In the genomic region with DNA sequence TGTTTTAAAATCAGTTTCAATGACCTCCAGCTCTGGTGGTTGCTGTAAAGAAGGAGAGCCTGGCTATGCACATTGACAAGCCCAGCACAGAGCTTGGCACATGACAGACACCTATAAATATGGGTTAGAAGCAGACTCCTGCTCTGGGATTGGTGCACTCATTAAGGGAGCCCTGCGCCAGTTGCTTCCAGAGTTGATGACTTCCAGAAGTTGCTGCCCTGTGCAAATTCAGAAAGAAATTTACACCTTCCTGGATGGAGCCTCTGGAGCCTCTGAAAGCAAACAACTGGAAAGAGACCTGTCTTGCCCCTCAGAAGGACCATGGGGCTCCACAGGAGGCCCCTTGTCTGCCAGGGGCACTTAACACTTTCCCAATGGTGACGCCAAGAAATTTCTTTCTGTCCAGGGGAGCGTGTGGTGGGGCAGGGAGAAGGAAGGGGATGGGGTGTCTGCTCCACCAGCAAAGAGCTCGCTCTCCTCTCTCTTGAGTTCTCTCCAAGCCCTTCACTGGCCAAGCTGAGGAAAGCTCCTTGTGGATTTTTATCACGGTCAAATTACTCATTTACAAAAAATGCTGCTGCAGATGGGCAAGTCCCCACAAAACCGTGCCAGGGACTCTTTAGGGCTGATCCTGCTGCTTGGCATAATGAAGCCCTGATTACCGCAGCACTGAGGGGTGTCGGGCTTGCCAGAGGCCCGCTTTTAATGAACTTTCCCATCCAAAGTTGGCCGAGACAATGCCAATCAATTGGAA, we compare ENCODE assay signal across 14 cellular contexts.
A peak's percentile ranks its signal among the peaks of the same experiment; 100 is the strongest.
DNase-seq lines count a peak whose midpoint lies in the region; ATAC-seq and TF ChIP-seq lines count a peak whose summit lies in the region.
"Had no signal": no experiment of that assay in that cellular context is flagged by ENCODE, and none has a peak within 500 bp of the region (broad histone marks: within the 10 kb centered on the region; RNA-seq: fewer than 3 reads in every experiment).

No MANE protein-coding gene starts in this region.

- no peaks in the 10 kb centered on the region for H3K27me3 ChIP-seq in mammary epithelial cell (ENCODE audit: insufficient read depth, low read length)

- BruUV-seq in mammary epithelial cell (replicated peaks; lab: Mats Ljungman, UMichigan) = no TSS peak

- ATAC-seq in mucosa of descending colon (no peak), GM21723 (IDR thresholded peaks at IDR 0.05; ENCODE audit: unreplicated experiment) (no peak)
- ATAC-seq: activated CD8-positive, alpha-beta T cell treated with anti-CD3 and anti-CD28 coated beads, Interleukin-2, amount 10 ng/mL, durations not matched to agents 7 days and 5 days; effector memory CD8-positive, alpha-beta T cell; HepG2 had no signal

- intact Hi-C loops in mammary epithelial cell (cut with micrococcal nuclease) (no loop called here), mucosa of descending colon (cut with DNase I, micrococcal nuclease) (no loop called here)

- H3K36me3 ChIP-seq in mammary epithelial cell (ENCODE audit: insufficient read depth, low read length) (no peaks in the 10 kb centered on the region), mucosa of descending colon (ENCODE audit: low read depth) (no peaks in the 10 kb centered on the region)

- no peak overlapping the region for H3K9ac ChIP-seq in mammary epithelial cell (ENCODE audit: insufficient read depth, low read length)

- peak overlapping the region; percentile 66 for H2AFZ ChIP-seq in mammary epithelial cell (ENCODE audit: low read depth, low read length)

- H3K9me3 ChIP-seq in mammary epithelial cell (replicated peaks; ENCODE audit: insufficient read depth, low read length) (no peaks in the 10 kb centered on the region), mucosa of descending colon (no peaks in the 10 kb centered on the region)

- H3K4me2 ChIP-seq in mammary epithelial cell (ENCODE audit: insufficient read depth, low read depth, low read length) = peak overlapping the region; percentile 32

- dilution Hi-C loops in mammary epithelial cell (cut with HindIII; ENCODE audit: low sequenced_read_pairs) = no loop called here

- no peak overlapping the region for H3K27ac ChIP-seq in mammary epithelial cell (ENCODE audit: insufficient read depth, low read depth, low read length)

- H3K4me1 ChIP-seq in mammary epithelial cell (ENCODE audit: insufficient read depth, low read length) (peaks cover 24% of the 10 kb centered on the region), mucosa of descending colon (ENCODE audit: low read depth) (no peaks in the 10 kb centered on the region)

- H3K79me2 ChIP-seq in mammary epithelial cell (ENCODE audit: insufficient read depth, low read length) = no peaks in the 10 kb centered on the region

- H4K20me1 ChIP-seq in mammary epithelial cell (ENCODE audit: insufficient read depth, low read length) = no peaks in the 10 kb centered on the region

- TF ChIP-seq CTCF in AG09309 (IDR thresholded peaks at IDR 0.05; ENCODE audit: control insufficient read depth, insufficient read depth, low read depth, low read length, missing control alignments) (no peak), mammary epithelial cell (conservative IDR thresholded peaks at IDR 0.05 in 1 of 2, IDR thresholded peaks at IDR 0.05 in 1 of 2; ENCODE audit: extremely low read depth in 1 of 2, insufficient read depth in 1 of 2, low read depth in 1 of 2, low read length in 2 of 2) (no peak), mucosa of descending colon (IDR thresholded peaks at IDR 0.05) (no peak)

- WGBS in mammary epithelial cell (ENCODE audit: low coverage, missing lambda C conversion rate) = 23% methylated on average over 10 of the region's 10 CpGs

- DNase-seq in AG09309 (ENCODE audit: low read depth) (peak; percentile 82), HS-5 (ENCODE audit: low read depth) (peak; percentile 53), mammary epithelial cell (peak; percentile 68), mucosa of gallbladder (ENCODE audit: low spot score) (peak; percentile 28), mucosa of descending colon (no peak), NCI-H1436 (lab: John Stamatoyannopoulos, UW) (no peak)
- no peak for DNase-seq in stimulated activated CD8-positive, alpha-beta memory T cell treated with anti-CD3 and anti-CD28 coated beads, Interleukin-4, amount 100 ng/mL, for 48 hours
- DNase-seq: activated CD8-positive, alpha-beta T cell treated with anti-CD3 and anti-CD28 coated beads, Interleukin-2, amount 10 ng/mL, durations not matched to agents 7 days and 5 days; activated naive CD8-positive, alpha-beta T cell treated with anti-CD3 and anti-CD28 coated beads for 36 hours; effector memory CD8-positive, alpha-beta T cell; NCI-H187 treated with DMSO at 0.1 percent for 48 hours; T-helper 2 cell had no signal

- H3K4me3 ChIP-seq in AG09309 (ENCODE audit: control insufficient read depth, low read depth, low read length) (no peak overlapping the region), mammary epithelial cell (replicated peaks in 1 of 3; ENCODE audit: insufficient read depth in 1 of 3, low read depth in 2 of 3, low read length in 3 of 3) (no peak overlapping the region), mucosa of descending colon (no peak overlapping the region)

- in situ Hi-C loops in mammary epithelial cell (cut with MboI; ENCODE audit: low sequenced_read_pairs in 2 of 2) = no loop called here

- CTCF ChIA-PET in mammary epithelial cell (lab: Charles Lee; ENCODE audit: low non-redundant PET) = interaction anchor here (0.5 kb wide), 1 partner anchor 107 kb away, joined by 3 read pairs; no protein-coding TSS in a partner anchor

Comparison
In these comparisons a context has a peak if more than half of its experiments do, and no peak if none do; other contexts are left out.
1. DNase-seq: peak in AG09309 (single experiment), HS-5 (single experiment), mammary epithelial cell (single experiment) and mucosa of gallbladder (single experiment); none in mucosa of descending colon (0 of 3), stimulated activated CD8-positive, alpha-beta memory T cell treated with anti-CD3 and anti-CD28 coated beads, Interleukin-4, amount 100 ng/mL, for 48 hours (single experiment) and NCI-H1436 (single experiment).